Comparison of ENCODE assay signal across 12 cellular contexts in the genomic region with DNA sequence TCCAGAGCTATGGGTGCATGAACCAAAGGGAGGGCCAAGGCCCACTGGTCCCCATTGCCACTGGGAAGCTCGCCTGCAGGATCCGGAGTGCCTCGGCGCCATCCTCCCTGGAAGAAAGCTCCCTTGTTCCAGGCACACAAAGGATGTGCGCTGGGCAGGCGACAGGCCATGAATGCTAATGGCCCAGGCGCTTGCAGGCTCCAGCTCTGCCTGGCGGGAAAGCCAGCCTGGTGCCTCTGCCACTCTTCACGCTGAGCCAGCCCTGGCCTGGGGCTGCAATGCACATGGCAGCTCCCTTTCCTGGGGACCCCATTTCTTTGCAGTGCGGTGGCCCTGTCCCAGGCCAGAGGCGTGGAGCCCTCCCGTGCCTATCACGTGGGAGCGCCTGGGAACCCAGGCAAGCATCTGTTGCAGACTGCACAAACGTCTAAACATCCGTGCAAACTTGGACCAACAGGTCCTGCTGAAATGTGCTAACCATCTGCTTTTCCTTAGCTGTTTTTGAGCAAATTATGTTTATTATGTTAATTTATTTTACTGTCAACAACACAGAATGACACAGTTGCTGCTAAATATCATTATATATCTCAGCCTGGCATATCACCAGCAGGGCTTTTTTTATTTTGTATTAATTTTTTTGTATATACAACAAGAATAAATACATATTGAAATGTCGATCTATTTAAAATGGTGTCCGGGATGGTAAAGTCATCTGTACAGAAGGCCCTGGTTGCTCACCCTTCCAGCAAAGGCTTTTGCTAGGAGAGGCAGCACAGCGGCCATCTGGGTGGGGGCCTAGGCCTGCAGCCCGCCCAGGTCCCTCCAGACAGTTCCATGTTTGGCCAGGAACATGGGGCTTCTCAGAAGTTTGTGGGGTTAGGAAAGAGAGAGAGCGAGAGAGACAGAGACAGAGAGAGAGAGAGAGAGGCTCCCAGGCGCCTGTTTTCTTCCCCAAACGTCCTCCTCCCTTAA.
DNase-seq lines count a peak whose midpoint lies in the region; TF ChIP-seq lines count a peak whose summit lies in the region.
"Had no signal": no experiment of that assay in that cellular context is flagged by ENCODE, and none has a peak within 500 bp of the region (broad histone marks: within the 10 kb centered on the region; RNA-seq: fewer than 3 reads in every experiment).

No MANE protein-coding gene starts in this region.

- POLR2A ChIA-PET in HEK293T (lab: Yijun Ruan, JAX) = no interaction called here

- no peaks in the 10 kb centered on the region for H3K9me3 Mint-ChIP-seq in T-helper 1 cell treated with Interleukin-12 subunit alpha and Interleukin-12 subunit beta and Interleukin-4 antibody, amounts not matched to agents 30 μg/mL and 1 μg/mL, for 36 hours

- H3K4me3 Mint-ChIP-seq in T-helper 1 cell treated with Interleukin-12 subunit alpha and Interleukin-12 subunit beta and Interleukin-4 antibody, amounts not matched to agents 30 μg/mL and 1 μg/mL, for 36 hours = no peak overlapping the region
- H3K4me3 Mint-ChIP-seq: activated naive CD8-positive, alpha-beta T cell had no signal

- no peak for DNase-seq in T-helper 1 cell
- DNase-seq in hippocampal formation (lab: John Stamatoyannopoulos, UW) = peak; percentile 90
- DNase-seq in stimulated activated naive CD4-positive, alpha-beta T cell (lab: John Stamatoyannopoulos, UW) = no peak
- no peak for DNase-seq in HEK293T (ENCODE audit: extremely low spot score)
- DNase-seq in erythroblast (lab: John Stamatoyannopoulos, UW) = no peak
- DNase-seq: activated CD4-positive, alpha-beta T cell treated with anti-CD3 and anti-CD28 coated beads for 48 hours; nephron progenitor cell; stimulated activated CD4-positive, alpha-beta T cell treated with anti-CD3 and anti-CD28 coated beads, Interleukin-1b, Interleukin-23, amount 100 ng/mL, for 48 hours had no signal

- H3K27ac Mint-ChIP-seq in T-helper 1 cell treated with Interleukin-12 subunit alpha and Interleukin-12 subunit beta and Interleukin-4 antibody, amounts not matched to agents 30 μg/mL and 1 μg/mL, for 36 hours = peak overlapping the region; percentile 31
- H3K27ac Mint-ChIP-seq: activated naive CD8-positive, alpha-beta T cell; nephron progenitor cell had no signal

- H3K4me3 ChIP-seq in skin epidermis = no peak overlapping the region

- TF ChIP-seq POLR2A in erythroblast (IDR thresholded peaks at IDR 0.05; ENCODE audit: low read length) = no peak

- H3K36me3 Mint-ChIP-seq in T-helper 1 cell treated with Interleukin-12 subunit alpha and Interleukin-12 subunit beta and Interleukin-4 antibody, amounts not matched to agents 30 μg/mL and 1 μg/mL, for 36 hours (ENCODE audit: low read depth) = no peaks in the 10 kb centered on the region
- H3K36me3 Mint-ChIP-seq: activated naive CD8-positive, alpha-beta T cell had no signal

- peaks cover 18% of the 10 kb centered on the region for H3K4me1 Mint-ChIP-seq in T-helper 1 cell treated with Interleukin-12 subunit alpha and Interleukin-12 subunit beta and Interleukin-4 antibody, amounts not matched to agents 30 μg/mL and 1 μg/mL, for 36 hours (ENCODE audit: low read depth)

- peaks cover 12% of the 10 kb centered on the region for H3K27me3 Mint-ChIP-seq in T-helper 1 cell treated with Interleukin-12 subunit alpha and Interleukin-12 subunit beta and Interleukin-4 antibody, amounts not matched to agents 30 μg/mL and 1 μg/mL, for 36 hours (ENCODE audit: low read depth)
- H3K27me3 Mint-ChIP-seq: activated naive CD8-positive, alpha-beta T cell had no signal

- peak overlapping the region; percentile 99 for H3K27ac ChIP-seq in angular gyrus (ENCODE audit: low read depth, low read length)
- peak overlapping the region in 16 of 21 experiments; percentile 19 to 97 (median 86) for H3K27ac ChIP-seq in skin epidermis

- CTCF ChIA-PET in HEK293T (lab: Yijun Ruan, JAX) = no interaction called here

TF ChIP-seq in HEK293T, 16 proteins besides CTCF, POLR2A, EP300 and RAD21:
- TF ChIP-seq LEF1 (IDR thresholded peaks at IDR 0.05; ENCODE audit: borderline replicate concordance) = no peak
- TF ChIP-seq SUZ12 (IDR thresholded peaks at IDR 0.05) = no peak

Comparison
In these comparisons a context has a peak if more than half of its experiments do, and no peak if none do; other contexts are left out.
1. DNase-seq: peak in hippocampal formation (2 of 2); none in T-helper 1 cell (0 of 5), stimulated activated naive CD4-positive, alpha-beta T cell (0 of 6), HEK293T (single experiment) and erythroblast (0 of 2).